ENCODE assay signal across 21 cellular contexts in genomic region chr5:137631453-137631852, GRCh38.
"Had no signal": no experiment of that assay in that cellular context is flagged by ENCODE, and none has a peak within 500 bp of the region (broad histone marks: within the 10 kb centered on the region; RNA-seq: fewer than 3 reads in every experiment).

No MANE protein-coding gene starts in this region.

- H3K9me3 ChIP-seq: body of pancreas, esophagus squamous epithelium, gastroesophageal sphincter, left lung, prostate gland, upper lobe of right lung had no signal

- ATAC-seq: activated T-helper 17 cell treated with anti-CD3 and anti-CD28 coated beads, Interleukin-2, amount 50 U/mL, for 72 hours; body of pancreas; gastroesophageal sphincter; left lung; naive thymus-derived CD8-positive, alpha-beta T cell; upper lobe of right lung had no signal

- H3K36me3 Mint-ChIP-seq: activated naive CD8-positive, alpha-beta T cell had no signal

- H3K4me1 ChIP-seq: left lung, prostate gland had no signal

- H3K27me3 ChIP-seq: body of pancreas, esophagus squamous epithelium, gastroesophageal sphincter, left lung, upper lobe of right lung had no signal

- H3K4me3 ChIP-seq: body of pancreas, esophagus squamous epithelium, gastroesophageal sphincter, left lung, prostate gland, upper lobe of right lung had no signal

- H3K27ac Mint-ChIP-seq: activated naive CD8-positive, alpha-beta T cell; activated T-cell treated with anti-CD3 and anti-CD28 coated beads, Interleukin-2, amount 50 U/mL, for 24 hours; activated T-helper 17 cell treated with anti-CD3 and anti-CD28 coated beads, Interleukin-2, amount 50 U/mL, for 72 hours had no signal

- H3K27ac ChIP-seq: body of pancreas, left lung, prostate gland, upper lobe of right lung had no signal

- DNase-seq: activated CD4-positive, alpha-beta T cell treated with anti-CD3 and anti-CD28 coated beads, Interleukin-2, amount 50 U/mL, for 4 hours; activated CD8-positive, alpha-beta memory T cell treated with anti-CD3 and anti-CD28 coated beads for 24 hours; activated CD8-positive, alpha-beta memory T cell treated with anti-CD3 and anti-CD28 coated beads, Interleukin-2, amount 50 U/mL, for 4 hours; activated T-cell treated with anti-CD3 and anti-CD28 coated beads, Interleukin-2, amount 50 U/mL, for 24 hours; amygdala; body of pancreas; caudate nucleus; effector memory CD4-positive, alpha-beta T cell; esophagus squamous epithelium; head of caudate nucleus; left lung; naive thymus-derived CD8-positive, alpha-beta T cell; stimulated activated CD4-positive, alpha-beta T cell treated with anti-CD3 and anti-CD28 coated beads, Interleukin-4, amount 100 ng/mL, for 24 hours; stimulated activated naive CD4-positive, alpha-beta T cell treated with Interleukin-2 at 50 U/mL for 16 hours; T-helper 1 cell; T-helper 9 cell; upper lobe of right lung had no signal

- H3K9me3 Mint-ChIP-seq: activated T-cell treated with anti-CD3 and anti-CD28 coated beads, Interleukin-2, amount 50 U/mL, for 24 hours; activated T-helper 17 cell treated with anti-CD3 and anti-CD28 coated beads, Interleukin-2, amount 50 U/mL, for 72 hours; naive thymus-derived CD8-positive, alpha-beta T cell had no signal

- H3K27me3 Mint-ChIP-seq: activated naive CD8-positive, alpha-beta T cell; activated T-cell treated with anti-CD3 and anti-CD28 coated beads, Interleukin-2, amount 50 U/mL, for 24 hours; activated T-helper 17 cell treated with anti-CD3 and anti-CD28 coated beads, Interleukin-2, amount 50 U/mL, for 72 hours; naive thymus-derived CD8-positive, alpha-beta T cell had no signal

- H3K4me3 Mint-ChIP-seq: activated naive CD8-positive, alpha-beta T cell; activated T-cell treated with anti-CD3 and anti-CD28 coated beads, Interleukin-2, amount 50 U/mL, for 24 hours; activated T-helper 17 cell treated with anti-CD3 and anti-CD28 coated beads, Interleukin-2, amount 50 U/mL, for 72 hours; naive thymus-derived CD8-positive, alpha-beta T cell had no signal

- H3K4me1 Mint-ChIP-seq: activated T-helper 17 cell treated with anti-CD3 and anti-CD28 coated beads, Interleukin-2, amount 50 U/mL, for 72 hours had no signal

- H3K36me3 ChIP-seq: left lung, prostate gland, upper lobe of right lung had no signal
